27 cellular contexts compared by ENCODE assay signal in the genomic region with DNA sequence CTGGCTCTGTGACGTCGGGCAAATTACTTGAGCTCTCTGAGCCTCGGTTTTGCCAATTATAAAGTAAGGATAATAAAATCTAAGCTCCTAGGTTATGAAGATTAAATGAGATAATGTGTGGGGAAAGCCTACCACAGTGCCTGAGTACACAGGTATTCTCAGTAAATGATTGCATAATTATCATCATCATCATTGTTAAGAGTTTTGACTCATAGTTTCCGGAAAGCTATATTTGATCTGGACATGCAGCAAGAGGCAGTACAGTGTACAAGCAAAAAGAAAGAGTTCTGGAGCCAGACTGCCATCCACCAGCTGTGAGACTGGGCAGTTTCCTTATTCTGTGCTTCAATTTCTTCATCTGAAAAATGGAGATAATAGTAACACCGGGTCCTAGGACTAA.
"Had no signal": no experiment of that assay in that cellular context is flagged by ENCODE, and none has a peak within 500 bp of the region (broad histone marks: within the 10 kb centered on the region; RNA-seq: fewer than 3 reads in every experiment).

No MANE protein-coding gene starts in this region.

- H3K36me3 Mint-ChIP-seq: activated CD4-positive, alpha-beta memory T cell treated with anti-CD3 and anti-CD28 coated beads for 36 hours; activated CD8-positive, alpha-beta memory T cell treated with anti-CD3 and anti-CD28 coated beads, Interleukin-2, amount 10 ng/mL, durations not matched to agents 7 days and 5 days; activated naive CD8-positive, alpha-beta T cell had no signal

- ATAC-seq: activated CD4-positive, alpha-beta T cell treated with anti-CD3 and anti-CD28 coated beads for 36 hours; activated CD8-positive, alpha-beta memory T cell treated with anti-CD3 and anti-CD28 coated beads, Interleukin-2, amount 10 ng/mL, durations not matched to agents 7 days and 5 days; activated CD8-positive, alpha-beta T cell treated with anti-CD3 and anti-CD28 coated beads, Interleukin-2, amount 10 ng/mL, durations not matched to agents 7 days and 5 days; activated T-cell treated with anti-CD3 and anti-CD28 coated beads, Interleukin-2, amount 50 U/mL, for 72 hours; activated T-helper 17 cell treated with anti-CD3 and anti-CD28 coated beads, Interleukin-2, amount 50 U/mL, for 72 hours had no signal

- H3K4me3 ChIP-seq: cardiac muscle cell, colonic mucosa had no signal

- H3K27ac Mint-ChIP-seq: activated CD4-positive, alpha-beta memory T cell treated with anti-CD3 and anti-CD28 coated beads for 36 hours; activated CD4-positive, alpha-beta T cell treated with anti-CD3 and anti-CD28 coated beads for 36 hours; activated CD4-positive, alpha-beta T cell treated with anti-CD3 and anti-CD28 coated beads, Interleukin-2, amount 10 ng/mL, durations not matched to agents 24 days and 14 days; activated CD8-positive, alpha-beta memory T cell treated with anti-CD3 and anti-CD28 coated beads, Interleukin-2, amount 10 ng/mL, durations not matched to agents 7 days and 5 days; activated CD8-positive, alpha-beta T cell treated with anti-CD3 and anti-CD28 coated beads, Interleukin-2, amount 10 ng/mL, durations not matched to agents 7 days and 5 days; activated naive CD8-positive, alpha-beta T cell; activated T-cell treated with anti-CD3 and anti-CD28 coated beads, Interleukin-2, amount 50 U/mL, for 72 hours; activated T-helper 17 cell treated with anti-CD3 and anti-CD28 coated beads, Interleukin-2, amount 50 U/mL, for 72 hours had no signal

- H3K4me1 ChIP-seq: colonic mucosa had no signal

- H3K9me3 ChIP-seq: colonic mucosa had no signal

- DNase-seq: activated CD4-positive, alpha-beta memory T cell treated with anti-CD3 and anti-CD28 coated beads for 36 hours; activated CD4-positive, alpha-beta T cell treated with anti-CD3 and anti-CD28 coated beads for 36 hours; activated CD4-positive, alpha-beta T cell treated with anti-CD3 and anti-CD28 coated beads, Interleukin-2, amount 10 ng/mL, durations not matched to agents 24 days and 14 days; activated CD4-positive, CD25-positive, alpha-beta regulatory T cell; activated CD4-positive, CD25-positive, alpha-beta regulatory T cell treated with anti-CD3 and anti-CD28 coated beads, Interleukin-2, amount 50 U/mL, for 72 hours; activated CD8-positive, alpha-beta memory T cell treated with anti-CD3 and anti-CD28 coated beads, Interleukin-2, amount 10 ng/mL, durations not matched to agents 7 days and 5 days; activated CD8-positive, alpha-beta memory T cell treated with anti-CD3 and anti-CD28 coated beads, Interleukin-2, amount 50 U/mL, for 4 hours; activated CD8-positive, alpha-beta T cell treated with anti-CD3 and anti-CD28 coated beads, Interleukin-2, amount 10 ng/mL, durations not matched to agents 7 days and 5 days; activated effector memory CD4-positive, alpha-beta T cell treated with Interleukin-2 at 50 U/mL for 16 hours; activated gamma-delta T cell treated with Interleukin-2 at 50 U/mL for 16 hours; activated naive CD4-positive, alpha-beta T cell treated with anti-CD3 and anti-CD28 coated beads, Interleukin-2, amount 50 U/mL, for 16 hours; activated naive CD4-positive, alpha-beta T cell treated with Interleukin-2 at 50 U/mL for 16 hours; activated T-cell treated with anti-CD3 and anti-CD28 coated beads, Interleukin-2, amount 50 U/mL, for 1 hour; activated T-cell treated with anti-CD3 and anti-CD28 coated beads, Interleukin-2, amount 50 U/mL, for 72 hours; amniotic stem cell; anterior cingulate cortex; brain microvascular endothelial cell; central memory CD4-positive, alpha-beta T cell; cerebellar nuclear complex; colonic mucosa; effector CD8-positive, alpha-beta T cell; foreskin fibroblast; head of caudate nucleus had no signal

- H3K9me3 Mint-ChIP-seq: activated CD4-positive, alpha-beta memory T cell treated with anti-CD3 and anti-CD28 coated beads for 36 hours; activated CD4-positive, alpha-beta T cell treated with anti-CD3 and anti-CD28 coated beads, Interleukin-2, amount 10 ng/mL, durations not matched to agents 24 days and 14 days; activated T-cell treated with anti-CD3 and anti-CD28 coated beads, Interleukin-2, amount 50 U/mL, for 72 hours; activated T-helper 17 cell treated with anti-CD3 and anti-CD28 coated beads, Interleukin-2, amount 50 U/mL, for 72 hours had no signal

- H3K27me3 ChIP-seq: brain microvascular endothelial cell, cardiac muscle cell, colonic mucosa had no signal

- H3K36me3 ChIP-seq: brain microvascular endothelial cell, cardiac muscle cell, colonic mucosa had no signal

- H3K27ac ChIP-seq: brain microvascular endothelial cell, cardiac muscle cell, colonic mucosa, epithelial cell of prostate had no signal

- H3K4me3 Mint-ChIP-seq: activated CD4-positive, alpha-beta memory T cell treated with anti-CD3 and anti-CD28 coated beads for 36 hours; activated CD4-positive, alpha-beta T cell treated with anti-CD3 and anti-CD28 coated beads for 36 hours; activated CD4-positive, alpha-beta T cell treated with anti-CD3 and anti-CD28 coated beads, Interleukin-2, amount 10 ng/mL, durations not matched to agents 24 days and 14 days; activated CD8-positive, alpha-beta memory T cell treated with anti-CD3 and anti-CD28 coated beads, Interleukin-2, amount 10 ng/mL, durations not matched to agents 7 days and 5 days; activated CD8-positive, alpha-beta T cell treated with anti-CD3 and anti-CD28 coated beads, Interleukin-2, amount 10 ng/mL, durations not matched to agents 7 days and 5 days; activated naive CD8-positive, alpha-beta T cell; activated T-cell treated with anti-CD3 and anti-CD28 coated beads, Interleukin-2, amount 50 U/mL, for 72 hours; activated T-helper 17 cell treated with anti-CD3 and anti-CD28 coated beads, Interleukin-2, amount 50 U/mL, for 72 hours had no signal
